ENCODE assay signal across 9 cellular contexts in the genomic region with DNA sequence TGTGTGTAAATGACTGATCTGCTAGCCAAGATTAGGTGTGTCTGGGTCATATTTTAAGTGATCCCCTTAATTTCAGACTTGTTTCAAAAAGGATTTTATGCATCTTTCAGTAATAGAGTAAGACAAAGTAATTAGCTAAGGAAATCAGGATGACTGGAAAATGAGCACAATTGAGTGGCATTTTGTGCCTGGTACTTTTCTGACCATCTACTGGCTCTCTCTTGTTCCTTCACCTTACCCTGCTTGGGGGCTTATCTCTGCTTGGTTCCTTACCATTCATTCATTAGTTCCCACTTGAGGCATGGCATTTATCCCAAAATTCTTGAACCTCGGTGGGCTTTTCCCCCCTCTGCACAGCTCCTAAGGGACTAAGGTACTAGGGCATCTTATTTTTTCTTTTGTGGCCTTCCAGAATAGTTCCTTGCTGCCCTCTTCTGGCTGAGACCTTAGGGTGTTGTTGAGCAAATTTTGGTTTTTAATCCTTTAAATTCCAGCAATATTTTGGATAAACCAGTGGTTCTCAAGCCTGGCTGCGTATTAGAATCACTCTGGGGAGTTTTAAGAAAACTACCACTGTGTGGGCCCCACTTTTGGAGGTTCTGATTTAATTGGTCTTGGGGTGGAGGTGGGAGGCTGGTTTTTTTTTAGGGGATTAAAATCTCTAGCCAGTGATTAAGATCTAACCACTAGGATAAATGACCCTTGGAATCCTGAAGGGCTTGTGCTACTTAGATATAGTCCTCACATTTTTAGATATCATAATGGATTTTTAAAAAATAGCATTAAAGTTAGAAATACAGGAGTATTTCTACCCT. TPM values are rescaled to one million over a fixed set of nuclear protein-coding genes. Genes with fewer than 3 reads are reported as not detected.
DNase-seq lines count a peak whose midpoint lies in the region; ATAC-seq, FAIRE-seq and TF ChIP-seq lines count a peak whose summit lies in the region.
"Had no signal": no experiment of that assay in that cellular context is flagged by ENCODE, and none has a peak within 500 bp of the region (broad histone marks: within the 10 kb centered on the region; RNA-seq: fewer than 3 reads in every experiment).

No MANE protein-coding gene starts in this region.

- no peaks in the 10 kb centered on the region for H3K9me3 ChIP-seq in lung (ENCODE audit: control insufficient read depth in 2 of 2, insufficient read depth in 1 of 2, low read length in 1 of 2)

- H3K27ac ChIP-seq in lung (ENCODE audit: low read depth in 1 of 2, low read length in 1 of 2) = no peak overlapping the region

- no peaks in the 10 kb centered on the region for H3K27me3 ChIP-seq in lung (ENCODE audit: control insufficient read depth, insufficient read depth)

- H3K36me3 ChIP-seq in lung (ENCODE audit: control insufficient read depth in 2 of 2, insufficient read depth in 2 of 2, low read length in 2 of 2) = no peaks in the 10 kb centered on the region

- peak; percentile 23 for DNase-seq in COR-L47 (lab: John Stamatoyannopoulos, UW)
- DNase-seq in GM19239 (ENCODE audit: insufficient read length, low spot score) = no peak
- peak; percentile 10 for DNase-seq in NCI-H2196 treated with DMSO at 0.1 percent for 48 hours (lab: John Stamatoyannopoulos, UW; ENCODE audit: unreplicated experiment)
- DNase-seq in cardiac fibroblast (ENCODE audit: low read depth in 2 of 2) = peak; percentile 67 to 73
- DNase-seq in lung (ENCODE audit: low spot score) = no peak
- DNase-seq in NOMO-1 treated with dmso at 0.1 percent for 144 hours (lab: John Stamatoyannopoulos, UW; ENCODE audit: unreplicated experiment) = no peak

- no peak overlapping the region for H3K4me3 ChIP-seq in cardiac fibroblast (replicated peaks in 1 of 2; ENCODE audit: low read depth in 2 of 2, low read length in 2 of 2)
- H3K4me3 ChIP-seq in lung = no peak overlapping the region

- ATAC-seq in lung (ENCODE audit: insufficient read depth, low FRiP score) (peak; percentile 62), HG02970 (IDR thresholded peaks at IDR 0.05; ENCODE audit: low FRiP score, unreplicated experiment) (no peak)
- ATAC-seq in activated CD4-positive, CD25-positive, alpha-beta regulatory T cell treated with anti-CD3 and anti-CD28 coated beads, Interleukin-2, amount 50 U/mL, for 24 hours = no peak

- peak; percentile 79 for TF ChIP-seq CTCF in cardiac fibroblast (IDR thresholded peaks at IDR 0.05; ENCODE audit: low read depth, low read length)
- TF ChIP-seq CTCF in lung (IDR thresholded peaks at IDR 0.05; ENCODE audit: control extremely low read depth, extremely low read depth) = peak; percentile 41

- WGBS in lung, 2 donors = 31 to 46% methylated on average over 2 of the region's 2 CpGs

- no peaks in the 10 kb centered on the region for H3K4me1 ChIP-seq in lung (ENCODE audit: control insufficient read depth in 2 of 2, insufficient read depth in 2 of 2, low read length in 2 of 2)

- peak; percentile 86 for FAIRE-seq in GM19239 (lab: Jason Lieb, UNC)
- FAIRE-seq: TTC549 had no signal

RNA-seq across cellular contexts. Expression of a gene that starts 50.8 kb away (rescaled TPM):
- 10 to 100 TPM; 21.3 to 45.3 TPM for total RNA-seq in lung
- 10 to 100 TPM in 1 of 2 donors, 1 to 10 TPM in 1; 4.1 to 11.4 TPM for polyA plus RNA-seq in lung

RNA-seq across cellular contexts. Expression of a gene that starts 51.3 kb away (rescaled TPM):
- total RNA-seq in lung = 100 to 1,000 TPM; 227 to 240 TPM
- polyA plus RNA-seq in lung = 100 to 1,000 TPM; 132 to 188 TPM

Comparison
In these comparisons a context has a peak if more than half of its experiments do, and no peak if none do; other contexts are left out.
1. DNase-seq: peak in COR-L47 (single experiment), NCI-H2196 treated with DMSO at 0.1 percent for 48 hours (single experiment) and cardiac fibroblast (2 of 2); none in GM19239 (single experiment), lung (single experiment) and NOMO-1 treated with dmso at 0.1 percent for 144 hours (single experiment).